In the genomic region with DNA sequence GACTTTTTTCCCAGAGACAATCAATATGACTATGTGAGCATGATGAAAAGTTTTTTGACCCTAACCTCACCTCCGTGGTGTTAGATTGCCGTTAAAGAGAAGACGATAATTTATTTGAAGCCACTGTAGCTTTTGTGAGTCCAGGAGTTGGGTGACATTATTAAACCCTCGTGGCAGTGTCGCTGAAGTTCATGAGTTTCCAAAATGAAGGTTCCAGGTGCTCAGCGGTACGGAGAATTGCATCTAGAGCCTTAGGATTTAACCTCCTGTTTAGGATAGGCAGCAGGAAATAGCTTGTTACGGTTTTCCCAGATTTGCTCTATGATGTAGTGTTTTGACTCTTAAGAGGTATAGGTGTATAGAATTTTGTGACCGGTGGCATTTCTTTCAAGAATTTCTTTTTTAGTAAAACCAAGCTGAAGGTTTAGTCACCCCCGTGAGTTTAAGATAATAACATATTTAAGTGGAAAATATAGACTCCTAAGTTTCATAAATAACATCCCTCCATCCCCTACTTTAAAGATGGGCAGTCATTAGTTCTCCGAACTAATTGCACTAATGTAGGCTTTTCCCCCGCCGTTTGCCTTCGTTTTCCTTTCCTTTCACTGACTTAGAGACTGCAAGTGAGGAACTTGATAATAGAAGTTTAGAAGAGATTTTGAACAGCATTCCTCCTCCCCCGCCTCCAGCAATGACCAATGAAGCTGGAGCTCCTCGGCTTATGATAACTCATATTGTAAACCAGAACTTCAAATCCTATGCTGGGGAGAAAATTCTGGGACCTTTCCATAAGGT, we compare ENCODE assay signal across 8 cellular contexts. TPM values are rescaled to one million over a fixed set of nuclear protein-coding genes. Genes with fewer than 3 reads are reported as not detected.
DNase-seq lines count a peak whose midpoint lies in the region; ATAC-seq, FAIRE-seq and TF ChIP-seq lines count a peak whose summit lies in the region.

No MANE protein-coding gene starts in this region.

- peaks cover 50% of the 10 kb centered on the region for H3K36me3 Mint-ChIP-seq in CD4-positive, alpha-beta T cell (ENCODE audit: low read depth)
- H3K36me3 Mint-ChIP-seq in HFFc6 (ENCODE audit: low read depth) = peaks cover 34% of the 10 kb centered on the region
- H3K36me3 Mint-ChIP-seq in neural crest cell (ENCODE audit: low read depth) = peaks cover 6% of the 10 kb centered on the region

- POLR2A ChIA-PET in CD4-positive, alpha-beta T cell (lab: Charles Lee) = interaction anchor here (0.8 to 1.5 kb wide), 3 partner anchors 22 to 1599 kb away, joined by 3 to 9 read pairs (median 3); a partner anchor contains a TSS
- POLR2A ChIA-PET in endothelial cell of umbilical vein (lab: Charles Lee) = no interaction called here

- no peaks in the 10 kb centered on the region for H4K20me1 ChIP-seq in endothelial cell of umbilical vein (replicated peaks; ENCODE audit: control insufficient read depth, extremely low read depth, insufficient read depth, low read length)

- peak overlapping the region; percentile 97 for H3K27ac Mint-ChIP-seq in CD4-positive, alpha-beta T cell
- peak overlapping the region; percentile 90 for H3K27ac Mint-ChIP-seq in HFFc6
- H3K27ac Mint-ChIP-seq in neural crest cell (ENCODE audit: unreplicated experiment) = peak overlapping the region; percentile 17

- no peak for TF ChIP-seq POLR2A in endothelial cell of umbilical vein (IDR thresholded peaks at IDR 0.05; ENCODE audit: low read depth, low read length)

- ATAC-seq in CD4-positive, alpha-beta T cell (ENCODE audit: poor library complexity) = no peak
- ATAC-seq in GM19395 (IDR thresholded peaks at IDR 0.05; ENCODE audit: unreplicated experiment) (no peak), HG03135 (IDR thresholded peaks at IDR 0.05; ENCODE audit: unreplicated experiment) (no peak)

- DNase-seq in CD4-positive, alpha-beta T cell = no peak
- DNase-seq in HFFc6 (peak; percentile 64), SK-MEL-5 (ENCODE audit: low read depth, low spot score) (peak; percentile 54), endothelial cell of umbilical vein (ENCODE audit: low read depth, low spot score) (peak; percentile 81), neural crest cell (ENCODE audit: low read depth, low spot score) (no peak), D721Med (ENCODE audit: insufficient read length, low spot score) (no peak)

- no peaks in the 10 kb centered on the region for H3K9me3 ChIP-seq in CD4-positive, alpha-beta T cell (ENCODE audit: control insufficient read depth, low read length)
- no peaks in the 10 kb centered on the region for H3K9me3 ChIP-seq in endothelial cell of umbilical vein (replicated peaks; ENCODE audit: control insufficient read depth, insufficient read depth, low read length)

- no TSS peak for BruUV-seq in endothelial cell of umbilical vein (replicated peaks; lab: Mats Ljungman, UMichigan)

- intact Hi-C loops in CD4-positive, alpha-beta T cell (cut with DNase I, micrococcal nuclease) = loop anchor here (2.0 to 10.0 kb wide), 4 partner anchors 47 to 356 kb away; a partner anchor contains a TSS
- intact Hi-C loops in endothelial cell of umbilical vein (cut with micrococcal nuclease) = loop anchor here (2.0 to 10.0 kb wide), 4 partner anchors 356 to 637 kb away; a partner anchor contains a TSS

- FAIRE-seq in endothelial cell of umbilical vein (lab: Jason Lieb, UNC) = no peak
- FAIRE-seq in D721Med (lab: Jason Lieb, UNC) = no peak

- TF ChIP-seq CTCF in CD4-positive, alpha-beta T cell (IDR thresholded peaks at IDR 0.05) = no peak
- no peak for TF ChIP-seq CTCF in HFFc6 (IDR thresholded peaks at IDR 0.05)
- TF ChIP-seq CTCF in endothelial cell of umbilical vein (IDR thresholded peaks at IDR 0.05; ENCODE audit: extremely low read depth in 1 of 2, insufficient read depth in 1 of 2, low read depth in 1 of 2, low read length in 2 of 2) = no peak
- TF ChIP-seq CTCF in neural crest cell (conservative IDR thresholded peaks at IDR 0.05) = no peak
- no peak for TF ChIP-seq CTCF in D721Med (IDR thresholded peaks at IDR 0.05; ENCODE audit: insufficient read depth, missing control alignments)

- H2AFZ ChIP-seq in endothelial cell of umbilical vein (ENCODE audit: low read depth, low read length) = peak overlapping the region; percentile 15

- H3K4me3 Mint-ChIP-seq in CD4-positive, alpha-beta T cell = peak overlapping the region; percentile 90
- H3K4me3 Mint-ChIP-seq in HFFc6 = peak overlapping the region; percentile 99
- peak overlapping the region; percentile 96 for H3K4me3 Mint-ChIP-seq in neural crest cell

- CTCF ChIA-PET in CD4-positive, alpha-beta T cell (lab: Charles Lee) = interaction anchor here (0.9 to 2.4 kb wide), 2 partner anchors 12 to 48 kb away, joined by 3 to 15 read pairs; a partner anchor contains a TSS
- CTCF ChIA-PET in endothelial cell of umbilical vein (lab: Charles Lee) = interaction anchor here (0.9 to 2.7 kb wide), 3 partner anchors 9 to 238 kb away, joined by 3 to 19 read pairs (median 5); no protein-coding TSS in a partner anchor

- no peaks in the 10 kb centered on the region for H3K9me3 Mint-ChIP-seq in CD4-positive, alpha-beta T cell
- H3K9me3 Mint-ChIP-seq in HFFc6 = peaks cover 4% of the 10 kb centered on the region; the same call in 1 of the 2 replicates
- H3K9me3 Mint-ChIP-seq in neural crest cell = no peaks in the 10 kb centered on the region

- dilution Hi-C loops in endothelial cell of umbilical vein (cut with MboI; ENCODE audit: extremely low pct_ligation_motif_present, low sequenced_read_pairs) = no loop called here

- H3K27me3 ChIP-seq in CD4-positive, alpha-beta T cell (ENCODE audit: control insufficient read depth, insufficient read depth, low read length) = peaks cover 4% of the 10 kb centered on the region
- H3K27me3 ChIP-seq in endothelial cell of umbilical vein (ENCODE audit: control insufficient read depth in 2 of 2, insufficient read depth in 2 of 2, low read length in 2 of 2) = no peaks in the 10 kb centered on the region

- peak overlapping the region; percentile 84 for H3K9ac ChIP-seq in endothelial cell of umbilical vein (replicated peaks; ENCODE audit: extremely low read depth, insufficient read depth, low read length)

- H3K27me3 Mint-ChIP-seq in CD4-positive, alpha-beta T cell = peaks cover 29% of the 10 kb centered on the region
- H3K27me3 Mint-ChIP-seq in HFFc6 (ENCODE audit: insufficient read depth) = peaks cover 11% of the 10 kb centered on the region
- peaks cover 11% of the 10 kb centered on the region for H3K27me3 Mint-ChIP-seq in neural crest cell (ENCODE audit: low read depth)

- H3K9me1 ChIP-seq in endothelial cell of umbilical vein (replicated peaks; ENCODE audit: control insufficient read depth, extremely low read depth, insufficient read depth, low read length) = no peaks in the 10 kb centered on the region

- peak overlapping the region; percentile 99 for H3K4me2 ChIP-seq in endothelial cell of umbilical vein (ENCODE audit: insufficient read depth, low read length)

- in situ Hi-C loops in SK-MEL-5 (cut with HindIII; ENCODE audit: low pct_unique_long_range_greater_than_20kb, low sequenced_read_pairs) = no loop called here

- H3K4me1 Mint-ChIP-seq in CD4-positive, alpha-beta T cell (ENCODE audit: low read depth) = peaks cover 62% of the 10 kb centered on the region
- peaks cover 54% of the 10 kb centered on the region for H3K4me1 Mint-ChIP-seq in HFFc6 (ENCODE audit: low read depth)
- peaks cover 54% of the 10 kb centered on the region for H3K4me1 Mint-ChIP-seq in neural crest cell

- H3K27ac ChIP-seq in CD4-positive, alpha-beta T cell (ENCODE audit: low read depth, low read length) = no peak overlapping the region
- peak overlapping the region; percentile 76 for H3K27ac ChIP-seq in endothelial cell of umbilical vein (ENCODE audit: insufficient read depth, low read depth, low read length)

- H3K4me3 ChIP-seq in endothelial cell of umbilical vein (replicated peaks in 1 of 3; ENCODE audit: insufficient read depth in 1 of 3, low read depth in 1 of 3, low read length in 3 of 3) = peak overlapping the region; percentile 77 to 79 (median 78)

- peaks cover 81% of the 10 kb centered on the region for H3K79me2 ChIP-seq in endothelial cell of umbilical vein (ENCODE audit: control insufficient read depth, insufficient read depth, low read length)

- peaks cover 0 to 14% of the 10 kb centered on the region in 2 experiments for H3K36me3 ChIP-seq in endothelial cell of umbilical vein (ENCODE audit: control insufficient read depth in 2 of 2, extremely low read depth in 1 of 2, insufficient read depth in 2 of 2, low read length in 2 of 2)

- peaks cover 27% of the 10 kb centered on the region for H3K4me1 ChIP-seq in endothelial cell of umbilical vein (ENCODE audit: control insufficient read depth, extremely low read depth, insufficient read depth, low read length)

RNA-seq across cellular contexts. Expression of a gene that starts 2.0 kb away (rescaled TPM):
- 10 to 100 TPM; 52.3 to 58.8 TPM for total RNA-seq in CD4-positive, alpha-beta T cell
- total RNA-seq in HFFc6 (2021; fragmentation: NEBNext Ultra II Directional; extraction: Animal tissue kit (Norgen Biotek cat#: 25700)) = 100 to 1,000 TPM in 5 of 6 experiments, 10 to 100 TPM in 1; 58.2 to 116 (median 106) TPM
- 58.0 and 59.1 TPM in 2 replicates for total RNA-seq in SK-MEL-5 (2014; rRNA removed; shearing (Covaris generic))
- 77.8 and 93.7 TPM in 2 replicates for polyA plus RNA-seq in SK-MEL-5 (2015; cell fraction: cytosol; rRNA removed)
- polyA plus RNA-seq in SK-MEL-5 (2015; cell fraction: nucleus; rRNA removed) = 296 and 320 TPM in 2 replicates
- 126 and 153 TPM in 2 replicates for total RNA-seq in endothelial cell of umbilical vein
- 23.7 and 32.1 TPM in 2 replicates for polyA plus RNA-seq in endothelial cell of umbilical vein
- polyA plus RNA-seq in endothelial cell of umbilical vein (2011; cell fraction: cytosol; rRNA removed) = 51.3 and 59.9 TPM in 2 replicates
- 121 and 182 TPM in 2 replicates for polyA plus RNA-seq in endothelial cell of umbilical vein (2011; cell fraction: nucleus; rRNA removed)
- polyA plus RNA-seq in endothelial cell of umbilical vein (2012) = 44.4 and 93.8 TPM in 2 replicates
- polyA minus RNA-seq in endothelial cell of umbilical vein = 25.0 and 33.9 TPM in 2 replicates
- 79.4 TPM for polyA minus RNA-seq in endothelial cell of umbilical vein (2011; cell fraction: cytosol; rRNA and poly(A)+ RNA removed)
- polyA minus RNA-seq in endothelial cell of umbilical vein (2011; cell fraction: nucleus; rRNA and poly(A)+ RNA removed) = 119 and 154 TPM in 2 replicates
- total RNA-seq in neural crest cell = 175 and 180 TPM in 2 replicates

RNA-seq across cellular contexts. Expression of a gene that starts 2.5 kb away (rescaled TPM):
- 10 to 100 TPM; 16.1 to 18.2 TPM for total RNA-seq in CD4-positive, alpha-beta T cell
- total RNA-seq in HFFc6 (2021; fragmentation: NEBNext Ultra II Directional; extraction: Animal tissue kit (Norgen Biotek cat#: 25700)) = 10 to 100 TPM; 23.4 to 28.1 (median 24.6) TPM
- 12.8 and 19.3 TPM in 2 replicates for total RNA-seq in SK-MEL-5 (2014; rRNA removed; shearing (Covaris generic))
- polyA plus RNA-seq in SK-MEL-5 (2015; cell fraction: cytosol; rRNA removed) = 9.8 and 11.8 TPM in 2 replicates
- 155 and 158 TPM in 2 replicates for polyA plus RNA-seq in SK-MEL-5 (2015; cell fraction: nucleus; rRNA removed)
- 21.4 and 22.5 TPM in 2 replicates for total RNA-seq in endothelial cell of umbilical vein
- 4.9 and 7.3 TPM in 2 replicates for polyA plus RNA-seq in endothelial cell of umbilical vein
- 6.1 and 7.1 TPM in 2 replicates for polyA plus RNA-seq in endothelial cell of umbilical vein (2011; cell fraction: cytosol; rRNA removed)
- polyA plus RNA-seq in endothelial cell of umbilical vein (2011; cell fraction: nucleus; rRNA removed) = 48.2 and 66.3 TPM in 2 replicates
- polyA plus RNA-seq in endothelial cell of umbilical vein (2012) = 13.2 and 20.5 TPM in 2 replicates
- polyA minus RNA-seq in endothelial cell of umbilical vein = 6.8 and 7.8 TPM in 2 replicates
- 13.8 TPM for polyA minus RNA-seq in endothelial cell of umbilical vein (2011; cell fraction: cytosol; rRNA and poly(A)+ RNA removed)
- polyA minus RNA-seq in endothelial cell of umbilical vein (2011; cell fraction: nucleus; rRNA and poly(A)+ RNA removed) = 23.8 and 38.4 TPM in 2 replicates
- 38.4 and 45.7 TPM in 2 replicates for total RNA-seq in neural crest cell

RNA-seq across cellular contexts. Expression of a gene that starts 48.1 kb away (rescaled TPM):
- 10 to 100 TPM; 16.2 to 16.4 TPM for total RNA-seq in CD4-positive, alpha-beta T cell
- 10 to 100 TPM; 30.9 to 50.2 (median 40.7) TPM for total RNA-seq in HFFc6 (2021; fragmentation: NEBNext Ultra II Directional; extraction: Animal tissue kit (Norgen Biotek cat#: 25700))
- total RNA-seq in SK-MEL-5 (2014; rRNA removed; shearing (Covaris generic)) = 3.2 and 9.3 TPM in 2 replicates
- 1.8 and 3.7 TPM in 2 replicates for polyA plus RNA-seq in SK-MEL-5 (2015; cell fraction: cytosol; rRNA removed)
- polyA plus RNA-seq in SK-MEL-5 (2015; cell fraction: nucleus; rRNA removed) = 1.7 and 2.3 TPM in 2 replicates
- total RNA-seq in endothelial cell of umbilical vein = 32.5 and 33.0 TPM in 2 replicates
- polyA plus RNA-seq in endothelial cell of umbilical vein = 6.4 and 6.8 TPM in 2 replicates
- 7.7 and 8.3 TPM in 2 replicates for polyA plus RNA-seq in endothelial cell of umbilical vein (2011; cell fraction: cytosol; rRNA removed)
- 7.4 and 9.6 TPM in 2 replicates for polyA plus RNA-seq in endothelial cell of umbilical vein (2011; cell fraction: nucleus; rRNA removed)
- 10.2 and 17.3 TPM in 2 replicates for polyA plus RNA-seq in endothelial cell of umbilical vein (2012)
- 16.7 and 19.4 TPM in 2 replicates for polyA minus RNA-seq in endothelial cell of umbilical vein
- 2.2 TPM for polyA minus RNA-seq in endothelial cell of umbilical vein (2011; cell fraction: cytosol; rRNA and poly(A)+ RNA removed)
- 13.6 and 16.0 TPM in 2 replicates for polyA minus RNA-seq in endothelial cell of umbilical vein (2011; cell fraction: nucleus; rRNA and poly(A)+ RNA removed)
- 39.0 and 47.4 TPM in 2 replicates for total RNA-seq in neural crest cell

Comparison
In these comparisons a context has a peak if more than half of its experiments do, and no peak if none do; other contexts are left out.
1. DNase-seq: peak in HFFc6 (single experiment), SK-MEL-5 (single experiment) and endothelial cell of umbilical vein (single experiment); none in CD4-positive, alpha-beta T cell (0 of 10), neural crest cell (single experiment) and D721Med (single experiment).
2. H3K27ac Mint-ChIP-seq: peak in every context shown above with its lines; median percentile 97 in CD4-positive, alpha-beta T cell; 90 in HFFc6; 17 in neural crest cell.
3. Peak in every context shown above with its lines, with median percentiles within 50 percentile points of each other: H3K4me3 Mint-ChIP-seq.